8 cellular contexts compared by ENCODE assay signal in genomic region chr16:23642246-23642774, GRCh38. TPM values are rescaled to one million over a fixed set of nuclear protein-coding genes. Genes with fewer than 3 reads are reported as not detected.
A peak's percentile ranks its signal among the peaks of the same experiment; 100 is the strongest.
DNase-seq lines count a peak whose midpoint lies in the region; ATAC-seq and TF ChIP-seq lines count a peak whose summit lies in the region.

No MANE protein-coding gene starts in this region.

- no peaks in the 10 kb centered on the region for H3K27me3 Mint-ChIP-seq in activated naive CD4-positive, alpha-beta T cell treated with anti-CD3 and anti-CD28 coated beads, Interleukin-2, amount 50 U/mL, for 24 hours

- peaks cover 41% of the 10 kb centered on the region for H3K36me3 ChIP-seq in upper lobe of right lung

- peaks cover 20% of the 10 kb centered on the region for H3K4me1 ChIP-seq in upper lobe of right lung

- TF ChIP-seq CTCF in astrocyte of the spinal cord (IDR thresholded peaks at IDR 0.05; ENCODE audit: low read depth, low read length) (no peak), upper lobe of right lung (IDR thresholded peaks at IDR 0.05) (no peak)

- no peak for ATAC-seq in upper lobe of right lung
- ATAC-seq in HG03469 (IDR thresholded peaks at IDR 0.05; ENCODE audit: unreplicated experiment): no peak

- H3K27ac Mint-ChIP-seq in activated naive CD4-positive, alpha-beta T cell treated with anti-CD3 and anti-CD28 coated beads, Interleukin-2, amount 50 U/mL, for 24 hours: peak overlapping the region; percentile 97

- H3K4me3 ChIP-seq in astrocyte of the spinal cord (ENCODE audit: low read depth, low read length) (peak overlapping the region; percentile 100), upper lobe of right lung (peak overlapping the region; percentile 96)

- in situ Hi-C loops in astrocyte of the spinal cord (cut with HindIII; ENCODE audit: low sequenced_read_pairs): no loop called here

- H3K9me3 ChIP-seq in upper lobe of right lung: no peaks in the 10 kb centered on the region

- DNase-seq in activated naive CD4-positive, alpha-beta T cell (lab: John Stamatoyannopoulos, UW): no peak
- DNase-seq in astrocyte of the spinal cord (ENCODE audit: low read depth, low spot score) (no peak), lung microvascular endothelial cell (ENCODE audit: low read depth in 2 of 2) (peak; percentile 1 to 10), upper lobe of right lung (no peak), COLO829 (ENCODE audit: low spot score) (no peak), caudate nucleus (lab: John Stamatoyannopoulos, UW) (no peak)

- no peaks in the 10 kb centered on the region for H3K27me3 ChIP-seq in upper lobe of right lung

- H3K4me1 Mint-ChIP-seq in activated naive CD4-positive, alpha-beta T cell treated with anti-CD3 and anti-CD28 coated beads, Interleukin-2, amount 50 U/mL, for 24 hours: peaks cover 42% of the 10 kb centered on the region

- H3K4me3 Mint-ChIP-seq in activated naive CD4-positive, alpha-beta T cell treated with anti-CD3 and anti-CD28 coated beads, Interleukin-2, amount 50 U/mL, for 24 hours: peak overlapping the region; percentile 94

- H3K27ac ChIP-seq in upper lobe of right lung (peak overlapping the region; percentile 88), caudate nucleus (ENCODE audit: low read depth, low read length) (no peak overlapping the region)

- intact Hi-C loops in upper lobe of right lung (cut with DNase I): no loop called here

- peaks cover 19% of the 10 kb centered on the region for H3K36me3 Mint-ChIP-seq in activated naive CD4-positive, alpha-beta T cell treated with anti-CD3 and anti-CD28 coated beads, Interleukin-2, amount 50 U/mL, for 24 hours

- peaks cover 5% of the 10 kb centered on the region for H3K9me3 Mint-ChIP-seq in activated naive CD4-positive, alpha-beta T cell treated with anti-CD3 and anti-CD28 coated beads, Interleukin-2, amount 50 U/mL, for 24 hours

RNA-seq across cellular contexts. Expression of gene DCTN5, which starts 1.0 kb away (rescaled TPM):
- total RNA-seq in lung microvascular endothelial cell (47.8 and 48.6 TPM in 2 replicates), upper lobe of right lung (48.7 TPM)

RNA-seq across cellular contexts. Expression of gene PALB2, which starts 1.2 kb away (rescaled TPM):
- 4.1 and 6.2 TPM in 2 replicates for total RNA-seq in lung microvascular endothelial cell
- 11.7 TPM for total RNA-seq in upper lobe of right lung

RNA-seq across cellular contexts. Expression of gene PLK1, which starts 36.4 kb away (rescaled TPM):
- 2.8 and 10.9 TPM in 2 replicates for total RNA-seq in lung microvascular endothelial cell
- total RNA-seq in upper lobe of right lung: 1.8 TPM

RNA-seq across cellular contexts. Expression of gene NDUFAB1, which starts 46.2 kb away (rescaled TPM):
- total RNA-seq in lung microvascular endothelial cell (155 and 164 TPM in 2 replicates), upper lobe of right lung (49.2 TPM)

Comparison
In these comparisons a context has a peak if more than half of its experiments do, and no peak if none do; other contexts are left out.
1. DNase-seq: peak in lung microvascular endothelial cell (2 of 2); none in activated naive CD4-positive, alpha-beta T cell (0 of 4), astrocyte of the spinal cord (single experiment), upper lobe of right lung (single experiment), COLO829 (single experiment) and caudate nucleus (0 of 61).